ENCODE assay signal across 8 cellular contexts in genomic region chr18:10454800-10455550, GRCh38. TPM values are rescaled to one million over a fixed set of nuclear protein-coding genes. Genes with fewer than 3 reads are reported as not detected.
DNase-seq lines count a peak whose midpoint lies in the region; ATAC-seq, FAIRE-seq and TF ChIP-seq lines count a peak whose summit lies in the region.

No MANE protein-coding gene starts in this region.

- peaks cover 39% of the 10 kb centered on the region for H3K27me3 Mint-ChIP-seq in osteocyte (ENCODE audit: unreplicated experiment)

- peaks cover 8% of the 10 kb centered on the region for H3K4me1 Mint-ChIP-seq in osteocyte (ENCODE audit: unreplicated experiment)

- H2AFZ ChIP-seq in fibroblast of lung (ENCODE audit: low read length) = peak overlapping the region; percentile 24

- FAIRE-seq in GM19239 (lab: Jason Lieb, UNC) = no peak

- peak overlapping the region; percentile 6 for H3K27ac ChIP-seq in fibroblast of lung (ENCODE audit: insufficient read depth, low read length)

- peak; percentile 82 for DNase-seq in COLO668 (lab: John Stamatoyannopoulos, UW; ENCODE audit: unreplicated experiment)
- DNase-seq in NT2/D1 (ENCODE audit: low read depth, low spot score) = no peak
- peak in 1 of 2 donors; percentile 30 for DNase-seq in fibroblast of lung (ENCODE audit: low read depth in 2 of 2)
- DNase-seq in osteocyte (ENCODE audit: extremely low spot score, unreplicated experiment) = no peak
- DNase-seq in T-helper 9 cell = no peak
- DNase-seq in GM19239 (ENCODE audit: insufficient read length, low spot score) = no peak
- DNase-seq in DMS114 treated with DMSO at 0.1 percent for 48 hours (lab: John Stamatoyannopoulos, UW; ENCODE audit: unreplicated experiment) = no peak

- no peak overlapping the region for H3K27ac Mint-ChIP-seq in osteocyte (ENCODE audit: unreplicated experiment)

- TF ChIP-seq CTCF in fibroblast of lung (conservative IDR thresholded peaks at IDR 0.05 in 1 of 2, IDR thresholded peaks at IDR 0.05 in 1 of 2; ENCODE audit: low read depth in 1 of 2, low read length in 2 of 2) (no peak), osteocyte (IDR thresholded peaks at IDR 0.05) (peak; percentile 4)

- H3K9ac ChIP-seq in NT2/D1 (ENCODE audit: insufficient read length, low read depth) (peak overlapping the region; percentile 82), fibroblast of lung (ENCODE audit: insufficient read depth, low read length) (peak overlapping the region; percentile 48)

- no peaks in the 10 kb centered on the region for H3K36me3 Mint-ChIP-seq in osteocyte (ENCODE audit: unreplicated experiment)

- no peak for ATAC-seq in HG02981 (IDR thresholded peaks at IDR 0.05; ENCODE audit: unreplicated experiment)

- H3K9me3 ChIP-seq in NT2/D1 (ENCODE audit: insufficient read depth, low read length) (no peaks in the 10 kb centered on the region), fibroblast of lung (ENCODE audit: control insufficient read depth, insufficient read depth, low read depth, low read length) (no peaks in the 10 kb centered on the region)

- no peaks in the 10 kb centered on the region for H3K79me2 ChIP-seq in fibroblast of lung (ENCODE audit: control insufficient read depth, insufficient read depth, low read length)

- H3K27me3 ChIP-seq in NT2/D1 (ENCODE audit: insufficient read depth, insufficient read length) (peaks cover 12% of the 10 kb centered on the region), fibroblast of lung (ENCODE audit: control insufficient read depth, insufficient read depth, low read length) (peaks cover 14% of the 10 kb centered on the region)

- H4K20me1 ChIP-seq in fibroblast of lung (ENCODE audit: control insufficient read depth, extremely low read depth, insufficient read depth, low read length) = no peaks in the 10 kb centered on the region

- H3K36me3 ChIP-seq in NT2/D1 (ENCODE audit: insufficient read depth, insufficient read length, low read length) (no peaks in the 10 kb centered on the region), fibroblast of lung (ENCODE audit: control insufficient read depth, insufficient read depth, low read length) (no peaks in the 10 kb centered on the region)

- H3K4me2 ChIP-seq in fibroblast of lung (ENCODE audit: extremely low read depth, insufficient read depth, low read length) = peak overlapping the region; percentile 87

- no peaks in the 10 kb centered on the region for H3K9me3 Mint-ChIP-seq in osteocyte (ENCODE audit: unreplicated experiment)

- H3K4me3 ChIP-seq in NT2/D1 (ENCODE audit: insufficient read length, low read depth) (peak overlapping the region; percentile 61), fibroblast of lung (replicated peaks in 1 of 4; ENCODE audit: control extremely low read depth in 1 of 4, insufficient read depth in 1 of 4, low read depth in 3 of 4, low read length in 4 of 4) (peak overlapping the region; percentile 58 to 65 (median 60))

- peak overlapping the region; percentile 73 for H3K4me3 Mint-ChIP-seq in osteocyte (ENCODE audit: unreplicated experiment)

- H3K4me1 ChIP-seq in NT2/D1 (ENCODE audit: insufficient read depth, insufficient read length) (peaks cover 2% of the 10 kb centered on the region), fibroblast of lung (ENCODE audit: control insufficient read depth, extremely low read depth, insufficient read depth, low read length) (peaks cover 2% of the 10 kb centered on the region)

RNA-seq across cellular contexts. Expression of gene APCDD1, which starts 0.5 kb away (rescaled TPM):
- total RNA-seq in fibroblast of lung = 4.9 and 17.3 TPM in 2 replicates
- polyA plus RNA-seq in fibroblast of lung = 15.3 and 16.8 TPM in 2 replicates
- 15.0 and 21.9 TPM in 2 replicates for polyA plus RNA-seq in fibroblast of lung (2012)
- polyA minus RNA-seq in fibroblast of lung (ENCODE audit: low replicate concordance) = 11.6 and 28.1 TPM in 2 replicates
- total RNA-seq in osteocyte = 1.4 and 2.6 TPM in 2 replicates
